In genomic region chr1:8523641-8524206, GRCh38 we compare ENCODE assay signal across 9 cellular contexts.
DNase-seq lines count a peak whose midpoint lies in the region; ATAC-seq and TF ChIP-seq lines count a peak whose summit lies in the region.
"Had no signal": no experiment of that assay in that cellular context is flagged by ENCODE, and none has a peak within 500 bp of the region (broad histone marks: within the 10 kb centered on the region; RNA-seq: fewer than 3 reads in every experiment).

No MANE protein-coding gene starts in this region.

- DNase-seq in activated CD8-positive, alpha-beta memory T cell treated with anti-CD3 and anti-CD28 coated beads, Interleukin-2, amount 10 ng/mL, durations not matched to agents 7 days and 5 days, result no peak
- no peak for DNase-seq in activated CD8-positive, alpha-beta memory T cell treated with anti-CD3 and anti-CD28 coated beads for 24 hours
- no peak for DNase-seq in stimulated activated naive B cell treated with anti-CD40 and anti-IgM and Interleukin-4, amounts not matched to agents 10 μg/mL and 1 μg/mL and 100 μg/mL, for 72 hours
- DNase-seq in EL, result no peak
- no peak for DNase-seq in NCI-H2029 (lab: John Stamatoyannopoulos, UW)
- no peak for DNase-seq in NOMO-1 treated with dmso at 0.1 percent for 144 hours (lab: John Stamatoyannopoulos, UW; ENCODE audit: unreplicated experiment)
- DNase-seq: NCI-H446 treated with DMSO at 0.1 percent for 48 hours had no signal

- H3K9me3 ChIP-seq in gastroesophageal sphincter, result no peaks in the 10 kb centered on the region

- peak overlapping the region; percentile 80 for H3K27ac ChIP-seq in VCaP
- peak overlapping the region in 3 of 4 donors; percentile 43 to 88 (median 71) for H3K27ac ChIP-seq in gastroesophageal sphincter

- TF ChIP-seq POLR2A in gastroesophageal sphincter (IDR thresholded peaks at IDR 0.05), result no peak

- 56 to 71% methylated on average over 5 of the region's 5 CpGs for WGBS in gastroesophageal sphincter (ENCODE audit: low coverage in 1 of 2), 2 donors

- no peak for TF ChIP-seq EP300 in gastroesophageal sphincter (IDR thresholded peaks at IDR 0.05)

- no peak overlapping the region for H3K4me3 ChIP-seq in gastroesophageal sphincter

- H3K27ac Mint-ChIP-seq in activated CD8-positive, alpha-beta memory T cell treated with anti-CD3 and anti-CD28 coated beads, Interleukin-2, amount 10 ng/mL, durations not matched to agents 7 days and 5 days, result peak overlapping the region; percentile 69
- H3K27ac Mint-ChIP-seq in stimulated activated naive B cell treated with anti-CD40 and anti-IgM and Interleukin-4, amounts not matched to agents 10 μg/mL and 1 μg/mL and 100 μg/mL, for 72 hours, result peak overlapping the region; percentile 93

- CTCF ChIA-PET in activated CD8-positive, alpha-beta memory T cell treated with anti-CD3 and anti-CD28 coated beads, Interleukin-2, amount 10 ng/mL, durations not matched to agents 7 days and 5 days (lab: Charles Lee), result interaction anchor here (0.8 to 1.0 kb wide), 3 partner anchors 10 to 38 kb away, joined by 3 to 5 read pairs (median 3); no protein-coding TSS in a partner anchor

- H3K36me3 ChIP-seq in gastroesophageal sphincter, result peaks cover 0 to 5% of the 10 kb centered on the region in 2 donors

- H3K4me1 ChIP-seq in gastroesophageal sphincter, result peaks cover 5 to 61% (median 17%) of the 10 kb centered on the region in 3 donors

- H3K4me3 Mint-ChIP-seq in activated CD8-positive, alpha-beta memory T cell treated with anti-CD3 and anti-CD28 coated beads, Interleukin-2, amount 10 ng/mL, durations not matched to agents 7 days and 5 days, result peak overlapping the region; percentile 40
- H3K4me3 Mint-ChIP-seq in stimulated activated naive B cell treated with anti-CD40 and anti-IgM and Interleukin-4, amounts not matched to agents 10 μg/mL and 1 μg/mL and 100 μg/mL, for 72 hours, result peak overlapping the region; percentile 11 to 33

- H3K36me3 Mint-ChIP-seq in activated CD8-positive, alpha-beta memory T cell treated with anti-CD3 and anti-CD28 coated beads, Interleukin-2, amount 10 ng/mL, durations not matched to agents 7 days and 5 days, result peaks cover 9% of the 10 kb centered on the region
- peaks cover 17 to 39% of the 10 kb centered on the region in 2 donors for H3K36me3 Mint-ChIP-seq in stimulated activated naive B cell treated with anti-CD40 and anti-IgM and Interleukin-4, amounts not matched to agents 10 μg/mL and 1 μg/mL and 100 μg/mL, for 72 hours

- no peak for TF ChIP-seq CTCF in VCaP (conservative IDR thresholded peaks at IDR 0.05)
- TF ChIP-seq CTCF in gastroesophageal sphincter (IDR thresholded peaks at IDR 0.05), result no peak

- ATAC-seq in activated CD8-positive, alpha-beta memory T cell treated with anti-CD3 and anti-CD28 coated beads, Interleukin-2, amount 10 ng/mL, durations not matched to agents 7 days and 5 days, result no peak
- no peak for ATAC-seq in gastroesophageal sphincter
- ATAC-seq in stimulated activated naive B cell treated with anti-CD40 and anti-IgM and Interleukin-4, amounts not matched to agents 10 μg/mL and 1 μg/mL and 100 μg/mL, for 72 hours (replicated peaks), result no peak

- H3K9me3 Mint-ChIP-seq in activated CD8-positive, alpha-beta memory T cell treated with anti-CD3 and anti-CD28 coated beads, Interleukin-2, amount 10 ng/mL, durations not matched to agents 7 days and 5 days (ENCODE audit: low read depth), result no peaks in the 10 kb centered on the region
- H3K9me3 Mint-ChIP-seq in stimulated activated naive B cell treated with anti-CD40 and anti-IgM and Interleukin-4, amounts not matched to agents 10 μg/mL and 1 μg/mL and 100 μg/mL, for 72 hours, result peaks cover 0 to 2% of the 10 kb centered on the region in 2 donors

- H3K27me3 Mint-ChIP-seq in activated CD8-positive, alpha-beta memory T cell treated with anti-CD3 and anti-CD28 coated beads, Interleukin-2, amount 10 ng/mL, durations not matched to agents 7 days and 5 days, result no peaks in the 10 kb centered on the region
- H3K27me3 Mint-ChIP-seq in stimulated activated naive B cell treated with anti-CD40 and anti-IgM and Interleukin-4, amounts not matched to agents 10 μg/mL and 1 μg/mL and 100 μg/mL, for 72 hours, result no peaks in the 10 kb centered on the region

- no peaks in the 10 kb centered on the region for H3K27me3 ChIP-seq in gastroesophageal sphincter

- peaks cover 28% of the 10 kb centered on the region for H3K4me1 Mint-ChIP-seq in activated CD8-positive, alpha-beta memory T cell treated with anti-CD3 and anti-CD28 coated beads, Interleukin-2, amount 10 ng/mL, durations not matched to agents 7 days and 5 days
- H3K4me1 Mint-ChIP-seq in stimulated activated naive B cell treated with anti-CD40 and anti-IgM and Interleukin-4, amounts not matched to agents 10 μg/mL and 1 μg/mL and 100 μg/mL, for 72 hours, result peaks cover 18 to 29% of the 10 kb centered on the region in 2 donors
